ENCODE assay signal across 30 cellular contexts in genomic region chrX:123625952-123626351, GRCh38.
"Had no signal": no experiment of that assay in that cellular context is flagged by ENCODE, and none has a peak within 500 bp of the region (broad histone marks: within the 10 kb centered on the region; RNA-seq: fewer than 3 reads in every experiment).

No MANE protein-coding gene starts in this region.

- FAIRE-seq: keratinocyte, urothelium cell line had no signal

- ATAC-seq: heart right ventricle; left cardiac atrium; natural killer cell; right lobe of liver; stimulated activated naive CD8-positive, alpha-beta T cell treated with anti-CD3 and anti-CD28 coated beads, Interleukin-15, Interleukin-2, amounts not matched to agents 100 U/mL and 50 U/mL, for 24 hours; upper lobe of right lung had no signal

- DNase-seq: heart right ventricle; kidney glomerular epithelial cell; left cardiac atrium; left lung; lower lobe of right lung; mammary epithelial cell; mesenchymal stem cell; naive B cell; natural killer cell; nephron progenitor cell; occipital lobe; right lobe of liver; stimulated activated CD4-positive, alpha-beta T cell treated with anti-CD3 and anti-CD28 coated beads, Interleukin-1b, Interleukin-23, amount 100 ng/mL, for 48 hours; stimulated activated CD4-positive, alpha-beta T cell treated with anti-CD3 and anti-CD28 coated beads, Interleukin-4, amount 100 ng/mL, for 1 hour; stimulated activated naive B cell treated with anti-CD40 and anti-IgM and Interleukin-4, amounts not matched to agents 10 μg/mL and 1 μg/mL and 100 μg/mL, for 72 hours; stimulated activated naive CD8-positive, alpha-beta T cell treated with anti-CD3 and anti-CD28 coated beads, Interleukin-15, Interleukin-2, amounts not matched to agents 100 U/mL and 50 U/mL, for 24 hours; stomach; tibial artery; trophoblast cell; upper lobe of right lung had no signal

- H3K4me1 ChIP-seq: heart right ventricle, left lung, lower lobe of right lung, neural progenitor cell, parathyroid adenoma, right atrium auricular region, right lobe of liver, stomach, suprapubic skin, tibial artery, upper lobe of right lung had no signal

- H3K27me3 ChIP-seq: heart right ventricle, hepatocyte, left lung, neural progenitor cell, neutrophil, right atrium auricular region, right lobe of liver, stomach, suprapubic skin, tibial artery, upper lobe of right lung had no signal

- H3K9me3 ChIP-seq: heart right ventricle, left lung, lower lobe of right lung, neutrophil, right atrium auricular region, right lobe of liver, stomach, suprapubic skin, thoracic aorta, tibial artery, upper lobe of right lung had no signal

- H3K4me3 ChIP-seq: heart right ventricle, hepatocyte, left lung, lower lobe of right lung, neural progenitor cell, right atrium auricular region, right lobe of liver, smooth muscle cell, stomach, suprapubic skin, thoracic aorta, tibial artery, upper lobe of right lung had no signal

- H2AFZ ChIP-seq: hepatocyte, neural progenitor cell, parathyroid adenoma had no signal

- H3K9ac ChIP-seq: neural progenitor cell, parathyroid adenoma had no signal

- H3K4me2 ChIP-seq: hepatocyte, neural progenitor cell, smooth muscle cell had no signal

- H3K79me2 ChIP-seq: hepatocyte, parathyroid adenoma had no signal

- H3K27ac ChIP-seq: heart right ventricle, hepatocyte, left lung, lower lobe of right lung, neural progenitor cell, neutrophil, parathyroid adenoma, right atrium auricular region, right lobe of liver, stomach, suprapubic skin, thoracic aorta, tibial artery, upper lobe of right lung had no signal
